ENCODE assay signal across 10 cellular contexts in genomic region chr16:11104168-11105037, GRCh38.
DNase-seq lines count a peak whose midpoint lies in the region; ATAC-seq, FAIRE-seq and TF ChIP-seq lines count a peak whose summit lies in the region.
"Had no signal": no experiment of that assay in that cellular context is flagged by ENCODE, and none has a peak within 500 bp of the region (broad histone marks: within the 10 kb centered on the region; RNA-seq: fewer than 3 reads in every experiment).

No MANE protein-coding gene starts in this region.

- H4K20me1 ChIP-seq in GM12878 (ENCODE audit: control insufficient read depth, insufficient read depth), result no peaks in the 10 kb centered on the region

- H3K27ac ChIP-seq in GM12878 (ENCODE audit: control insufficient read depth, insufficient read depth) (peak overlapping the region; percentile 87), sigmoid colon (peak overlapping the region; percentile 15 to 59 (median 40))

- H3K4me2 ChIP-seq in GM12878 (ENCODE audit: control insufficient read depth, insufficient read depth), result peak overlapping the region; percentile 76

- TF ChIP-seq EP300 in GM12878 (IDR thresholded peaks at IDR 0.05; ENCODE audit: borderline replicate concordance in 1 of 2, control insufficient read depth in 1 of 2, low read depth in 2 of 2, low read length in 2 of 2) (no peak), sigmoid colon (IDR thresholded peaks at IDR 0.05) (no peak)

- intact Hi-C loops in GM12878 (cut with micrococcal nuclease; ENCODE audit: unreplicated experiment), result loop anchor here (5.0 to 10.0 kb wide), 2 partner anchors 153 to 250 kb away; partner anchors contain the start of gene SOCS1
- intact Hi-C loops in sigmoid colon (cut with DNase I), result no loop called here

- H3K9ac ChIP-seq in GM12878 (ENCODE audit: control insufficient read depth, insufficient read depth, low read length), result 0 out of 2 replicates have a peak overlapping the region, but pooled peaks have one; percentile 19

- RAD21 ChIA-PET in GM12878 (lab: Charles Lee; ENCODE audit: unreplicated experiment), result interaction anchor here (0.9 to 3.6 kb wide), 12 partner anchors 9 to 151 kb away, joined by 4 to 39 read pairs (median 8); partner anchors contain the start of gene SOCS1

- 3% methylated on average over 4 of the region's 4 CpGs for WGBS in GM12878 (ENCODE audit: insufficient coverage, insufficient replicate concordance, low lambda C conversion rate, missing lambda C conversion rate)
- 73 to 88% methylated on average over 4 of the region's 4 CpGs for WGBS in sigmoid colon, 2 donors

- in situ Hi-C loops in GM12878 (cut with MboI), result no loop called here

- H3K36me3 ChIP-seq in GM12878 (ENCODE audit: control insufficient read depth in 2 of 2, insufficient read depth in 2 of 2, low read length in 1 of 2), result peaks cover 0 to 1% of the 10 kb centered on the region in 2 experiments; a peak in 2 of 4 replicates
- no peaks in the 10 kb centered on the region for H3K36me3 ChIP-seq in sigmoid colon

- no peak for TF ChIP-seq RAD21 in GM12878 (IDR thresholded peaks at IDR 0.05; ENCODE audit: insufficient read depth, low read depth, low read length)

- DNase-seq in GM12878 (ENCODE audit: low read depth, low spot score) (no peak), sigmoid colon (no peak), HCEC 1CT (no peak), H4 (ENCODE audit: low spot score) (no peak), NCI-H2029 treated with DMSO at 0.1 percent for 48 hours (lab: John Stamatoyannopoulos, UW) (no peak)
- DNase-seq: activated CD8-positive, alpha-beta memory T cell treated with anti-CD3 and anti-CD28 coated beads for 24 hours; NCI-H1105 treated with DMSO at 0.1 percent for 48 hours had no signal

- CTCF ChIA-PET in GM12878 (lab: Yijun Ruan, JAX), result interaction anchor here (0.8 to 5.0 kb wide), 10 partner anchors 9 to 252 kb away, joined by 3 to 20 read pairs (median 4); partner anchors contain the start of gene SOCS1

- no peak overlapping the region for H2AFZ ChIP-seq in GM12878 (ENCODE audit: control insufficient read depth, low read depth, low read length)

- POLR2A ChIA-PET in GM12878 (lab: Charles Lee), result interaction anchor here (0.9 to 2.2 kb wide), 11 partner anchors 9 to 154 kb away, joined by 3 to 19 read pairs (median 4); no protein-coding TSS in a partner anchor

- H3K9me3 ChIP-seq in GM12878 (replicated peaks; ENCODE audit: control insufficient read depth, insufficient read depth, low read length) (no peaks in the 10 kb centered on the region), sigmoid colon (no peaks in the 10 kb centered on the region)

- SMC1A ChIA-PET in GM12878 (lab: Charles Lee; ENCODE audit: uncharacterized antibody, unreplicated experiment), result interaction anchor here (0.9 to 5.2 kb wide), 25 partner anchors 10 to 194 kb away, joined by 3 to 68 read pairs (median 5); no protein-coding TSS in a partner anchor

- TF ChIP-seq CTCF in GM12878 (IDR thresholded peaks at IDR 0.05 in 2 of 3, conservative IDR thresholded peaks at IDR 0.05 in 1 of 3; ENCODE audit: control insufficient read depth in 2 of 3, extremely low read depth in 1 of 3, insufficient read depth in 1 of 3, low read depth in 3 of 3, low read length in 3 of 3) (no peak), sigmoid colon (IDR thresholded peaks at IDR 0.05) (no peak)

- ATAC-seq in GM18873 (IDR thresholded peaks at IDR 0.05; ENCODE audit: low FRiP score, unreplicated experiment) (peak; percentile 17), HG03045 (IDR thresholded peaks at IDR 0.05; ENCODE audit: unreplicated experiment) (peak; percentile 3), GM12878 (peak; percentile 23), GM21360 (IDR thresholded peaks at IDR 0.05; ENCODE audit: unreplicated experiment) (no peak)

- H3K27me3 ChIP-seq in GM12878 (replicated peaks in 1 of 2; ENCODE audit: control insufficient read depth in 2 of 2, insufficient read depth in 2 of 2, low read length in 1 of 2), result no peaks in the 10 kb centered on the region
- H3K27me3 ChIP-seq in sigmoid colon, result no peaks in the 10 kb centered on the region

- H3K4me3 ChIP-seq in GM12878 (0 out of 2 replicates have a peak overlapping the region, but pooled peaks have one; percentile 31), sigmoid colon (no peak overlapping the region)

- TF ChIP-seq POLR2A in GM12878 (IDR thresholded peaks at IDR 0.05; ENCODE audit: low read depth, low read length) (no peak), sigmoid colon (IDR thresholded peaks at IDR 0.05) (no peak)

- BruUV-seq in GM12878 (replicated peaks; lab: Mats Ljungman, UMichigan), result no TSS peak

- H3K4me1 ChIP-seq in GM12878 (ENCODE audit: control insufficient read depth, insufficient read depth, low read length), result peaks cover 47% of the 10 kb centered on the region
- peaks cover 0 to 64% (median 54%) of the 10 kb centered on the region in 4 donors for H3K4me1 ChIP-seq in sigmoid colon

- no peaks in the 10 kb centered on the region for H3K79me2 ChIP-seq in GM12878 (ENCODE audit: control insufficient read depth, insufficient read depth, low read length)

- FAIRE-seq in GM12878 (lab: Jason Lieb, UNC), result no peak

TF ChIP-seq in GM12878, 131 proteins besides CTCF, POLR2A, EP300 and RAD21:
- TF ChIP-seq ATF7 (IDR thresholded peaks at IDR 0.05; ENCODE audit: low read depth) (no peak), EED (IDR thresholded peaks at IDR 0.05; ENCODE audit: low read depth) (peak; percentile 11; the same call in 1 of the 2 replicates), CUX1 (IDR thresholded peaks at IDR 0.05; ENCODE audit: insufficient replicate concordance, low read depth, low read length) (no peak), RB1 (IDR thresholded peaks at IDR 0.05; ENCODE audit: borderline replicate concordance) (peak; percentile 34; the same call in 1 of the 2 replicates), ZNF207 (IDR thresholded peaks at IDR 0.05; ENCODE audit: borderline replicate concordance) (peak; percentile 37; the same call in 1 of the 2 replicates)
